ENCODE assay signal across 11 cellular contexts in the genomic region with DNA sequence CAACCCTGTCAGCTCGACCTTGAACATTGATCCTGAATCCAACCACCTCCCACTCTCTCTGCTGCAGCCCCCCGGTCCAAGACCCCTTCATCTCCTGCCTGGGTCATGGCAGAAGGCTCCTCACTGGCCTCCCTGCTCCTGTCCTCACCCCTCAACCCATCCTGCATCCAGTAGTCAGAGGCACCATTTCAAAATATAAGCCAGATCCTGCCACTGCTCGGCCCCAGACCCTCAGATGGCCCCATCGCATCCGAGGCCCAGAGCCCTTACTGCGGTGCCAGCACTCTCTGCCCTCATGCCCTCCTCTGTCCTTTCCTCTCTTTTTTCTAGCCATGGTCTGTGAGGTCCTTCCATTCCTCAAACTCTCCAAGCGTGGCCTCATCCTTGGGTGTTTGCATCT. TPM values are rescaled to one million over a fixed set of nuclear protein-coding genes. Genes with fewer than 3 reads are reported as not detected.
"Had no signal": no experiment of that assay in that cellular context is flagged by ENCODE, and none has a peak within 500 bp of the region (broad histone marks: within the 10 kb centered on the region; RNA-seq: fewer than 3 reads in every experiment).

No MANE protein-coding gene starts in this region.

- H3K27ac ChIP-seq: HL-60 had no signal

- H3K4me3 Mint-ChIP-seq: H9, HFFc6, IgD-negative memory B cell had no signal

- H3K27ac Mint-ChIP-seq: H9, HFFc6, IgD-negative memory B cell had no signal

- FAIRE-seq: H54, HepG2 had no signal

- ATAC-seq: HepG2 had no signal

- DNase-seq: GOT3, H9, HCEC 1CT, HFFc6, Kasumi-1, KG1 had no signal

- H3K9me3 Mint-ChIP-seq: HFFc6 had no signal

- H3K4me1 Mint-ChIP-seq: IgD-negative memory B cell had no signal

RNA-seq across cellular contexts. Expression of a gene that starts 34.3 kb away (rescaled TPM):
- total RNA-seq: HepG2, HFFc6, HT1080 had no signal
- polyA plus RNA-seq: HepG2, IgD-negative memory B cell had no signal
